In genomic region chr18:35205199-35205712, GRCh38 we compare ENCODE assay signal across 29 cellular contexts.
"Had no signal": no experiment of that assay in that cellular context is flagged by ENCODE, and none has a peak within 500 bp of the region (broad histone marks: within the 10 kb centered on the region; RNA-seq: fewer than 3 reads in every experiment).

No MANE protein-coding gene starts in this region.

- H3K4me3 Mint-ChIP-seq: immature natural killer cell; mesothelial cell of epicardium; naive B cell; natural killer cell; nephron progenitor cell; stimulated activated naive B cell treated with anti-CD40 and anti-IgM and Interleukin-4, amounts not matched to agents 10 μg/mL and 1 μg/mL and 100 μg/mL, for 72 hours had no signal

- H3K27me3 ChIP-seq: left lung, ovary, right atrium auricular region, stomach, testis, thyroid gland, transverse colon, upper lobe of right lung had no signal

- H3K36me3 ChIP-seq: left lung, lower lobe of right lung, ovary, right atrium auricular region, stomach, thyroid gland, transverse colon, upper lobe of right lung had no signal

- H3K9me3 ChIP-seq: lower lobe of right lung, ovary, stomach, testis, thyroid gland, transverse colon, upper lobe of right lung had no signal

- DNase-seq: hypothalamus; immature natural killer cell; kidney; left colon; left lung; lower lobe of right lung; mesendoderm; naive B cell; natural killer cell; nephron progenitor cell; ovary; stimulated activated CD4-positive, alpha-beta T cell treated with anti-CD3 and anti-CD28 coated beads, Interleukin-12 subunit alpha, Interleukin-12 subunit beta, amount 100 ng/mL, for 4 hours; stimulated activated CD4-positive, alpha-beta T cell treated with anti-CD3 and anti-CD28 coated beads, Interleukin-15, amount 100 ng/mL, for 24 hours; stimulated activated CD4-positive, alpha-beta T cell treated with anti-CD3 and anti-CD28 coated beads, Interleukin-2, amount 100 ng/mL, for 24 hours; stimulated activated CD4-positive, alpha-beta T cell treated with anti-CD3 and anti-CD28 coated beads, Interleukin-4, amount 100 ng/mL, for 1 hour; stimulated activated naive B cell treated with anti-CD40 and anti-IgM and Interleukin-4, amounts not matched to agents 10 μg/mL and 1 μg/mL and 100 μg/mL, for 72 hours; stimulated activated naive CD8-positive, alpha-beta T cell treated with anti-CD3 and anti-CD28 coated beads, Interleukin-15, Interleukin-2, amounts not matched to agents 100 U/mL and 50 U/mL, for 24 hours; stomach; testis; thyroid gland; transverse colon; upper lobe of right lung had no signal

- FAIRE-seq: islet of Langerhans, kidney, urothelium cell line had no signal

- H3K27ac ChIP-seq: left lung, lower lobe of right lung, ovary, right atrium auricular region, skin epidermis, stomach, testis, thyroid gland, transverse colon, upper lobe of right lung had no signal

- H3K27ac Mint-ChIP-seq: immature natural killer cell; mesothelial cell of epicardium; naive B cell; natural killer cell; nephron progenitor cell; progenitor cell of endocrine pancreas; stimulated activated naive B cell treated with anti-CD40 and anti-IgM and Interleukin-4, amounts not matched to agents 10 μg/mL and 1 μg/mL and 100 μg/mL, for 72 hours had no signal

- ATAC-seq: left colon; left lung; lower lobe of right lung; natural killer cell; sciatic nerve; stimulated activated naive B cell treated with anti-CD40 and anti-IgM and Interleukin-4, amounts not matched to agents 10 μg/mL and 1 μg/mL and 100 μg/mL, for 72 hours; stimulated activated naive CD8-positive, alpha-beta T cell treated with anti-CD3 and anti-CD28 coated beads, Interleukin-15, Interleukin-2, amounts not matched to agents 100 U/mL and 50 U/mL, for 24 hours; upper lobe of right lung had no signal

- H3K4me1 Mint-ChIP-seq: immature natural killer cell; naive B cell; natural killer cell; nephron progenitor cell; stimulated activated naive B cell treated with anti-CD40 and anti-IgM and Interleukin-4, amounts not matched to agents 10 μg/mL and 1 μg/mL and 100 μg/mL, for 72 hours had no signal

- H3K4me1 ChIP-seq: left lung, lower lobe of right lung, right atrium auricular region, testis, thyroid gland, transverse colon, upper lobe of right lung had no signal

- H3K4me3 ChIP-seq: left lung, lower lobe of right lung, ovary, right atrium auricular region, skin epidermis, stomach, testis, thyroid gland, transverse colon, upper lobe of right lung had no signal

- H3K27me3 Mint-ChIP-seq: progenitor cell of endocrine pancreas had no signal
